Comparison of ENCODE assay signal across 27 cellular contexts in the genomic region with DNA sequence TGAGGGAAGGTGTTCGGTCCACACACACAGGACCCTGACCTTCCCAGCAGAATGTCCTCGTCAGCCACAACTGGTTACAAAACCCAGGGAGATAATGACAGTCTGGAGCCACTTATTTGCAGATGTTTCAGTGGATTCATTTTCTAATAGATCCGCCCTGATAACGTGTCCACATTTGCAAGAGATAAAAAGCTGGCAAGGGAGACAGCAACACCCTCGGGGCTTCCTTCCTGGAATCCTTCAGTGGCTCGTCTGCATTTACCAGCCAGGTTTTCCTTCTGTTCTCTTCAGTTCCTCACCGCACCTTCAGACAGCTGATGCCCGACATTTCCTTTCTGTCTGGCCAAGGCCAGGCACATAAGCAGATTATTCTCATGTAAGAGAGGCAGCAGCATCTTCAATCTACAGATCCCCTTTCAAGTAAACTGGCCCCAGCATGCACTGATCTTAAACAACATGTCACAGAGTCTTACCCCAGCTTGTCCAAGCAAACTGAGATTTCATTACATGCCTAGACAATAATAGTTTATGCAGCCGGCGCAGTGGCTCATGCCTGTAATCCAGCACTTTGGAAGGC. TPM values are rescaled to one million over a fixed set of nuclear protein-coding genes. Genes with fewer than 3 reads are reported as not detected.
DNase-seq lines count a peak whose midpoint lies in the region; ATAC-seq and TF ChIP-seq lines count a peak whose summit lies in the region.
"Had no signal": no experiment of that assay in that cellular context is flagged by ENCODE, and none has a peak within 500 bp of the region (broad histone marks: within the 10 kb centered on the region; RNA-seq: fewer than 3 reads in every experiment).

No MANE protein-coding gene starts in this region.

- DNase-seq in RPMI7951 (ENCODE audit: low read depth) (peak; percentile 14), WERI-Rb-1 (peak; percentile 46), esophagus squamous epithelium (lab: John Stamatoyannopoulos, UW) (no peak), NCI-H1694 treated with DMSO at 0.1 percent for 48 hours (lab: John Stamatoyannopoulos, UW) (no peak)
- no peak for DNase-seq in activated CD4-positive, alpha-beta T cell treated with anti-CD3 and anti-CD28 coated beads, Interleukin-2, amount 50 U/mL, for 1 hour
- DNase-seq: activated CD4-positive, alpha-beta memory T cell treated with anti-CD3 and anti-CD28 coated beads for 36 hours; activated effector memory CD4-positive, alpha-beta T cell treated with Interleukin-2 at 50 U/mL for 16 hours; activated naive CD8-positive, alpha-beta T cell treated with anti-CD3 and anti-CD28 coated beads, Interleukin-2, amount 50 U/mL, for 24 hours; COR-L47; DND-41; H7; NCI-H1930; NCI-H345; NCI-H748 treated with DMSO at 0.1 percent for 48 hours; right cardiac atrium; stimulated activated naive CD4-positive, alpha-beta T cell treated with Interleukin-2 at 50 U/mL for 16 hours; T-helper 9 cell had no signal

- H3K36me3 ChIP-seq in WERI-Rb-1 = no peaks in the 10 kb centered on the region
- no peaks in the 10 kb centered on the region for H3K36me3 ChIP-seq in esophagus squamous epithelium
- H3K36me3 ChIP-seq in parathyroid adenoma (ENCODE audit: control insufficient read depth, insufficient read depth, low read length) = no peaks in the 10 kb centered on the region
- H3K36me3 ChIP-seq: BLaER1, thoracic aorta had no signal

- peaks cover 46 to 60% (median 49%) of the 10 kb centered on the region in 3 donors for H3K4me1 ChIP-seq in esophagus squamous epithelium
- peaks cover 44% of the 10 kb centered on the region for H3K4me1 ChIP-seq in parathyroid adenoma
- H3K4me1 ChIP-seq: BLaER1 had no signal

- H3K9ac ChIP-seq in parathyroid adenoma = no peak overlapping the region
- H3K9ac ChIP-seq: BLaER1 had no signal

- H3K27ac ChIP-seq in WERI-Rb-1 (no peak overlapping the region), esophagus squamous epithelium (peak overlapping the region; percentile 62 to 91 (median 82)), parathyroid adenoma (peak overlapping the region; percentile 86)
- H3K27ac ChIP-seq: BLaER1, coronary artery, thoracic aorta had no signal

- TF ChIP-seq CTCF in WERI-Rb-1 (IDR thresholded peaks at IDR 0.05; ENCODE audit: low read depth, low read length) (no peak), esophagus squamous epithelium (IDR thresholded peaks at IDR 0.05) (no peak), parathyroid adenoma (IDR thresholded peaks at IDR 0.05) (no peak)

- H2AFZ ChIP-seq in parathyroid adenoma = peak overlapping the region; percentile 65

- no peaks in the 10 kb centered on the region for H3K79me2 ChIP-seq in parathyroid adenoma

- no peaks in the 10 kb centered on the region for H3K9me3 ChIP-seq in WERI-Rb-1 (ENCODE audit: severe bottlenecking)
- no peaks in the 10 kb centered on the region for H3K9me3 ChIP-seq in esophagus squamous epithelium
- no peaks in the 10 kb centered on the region for H3K9me3 ChIP-seq in parathyroid adenoma (ENCODE audit: control insufficient read depth, low read length)
- H3K9me3 ChIP-seq: BLaER1, thoracic aorta had no signal

- H3K4me3 ChIP-seq in WERI-Rb-1 (ENCODE audit: low read depth, low read length) (no peak overlapping the region), esophagus squamous epithelium (no peak overlapping the region), parathyroid adenoma (ENCODE audit: low read depth, low read length) (no peak overlapping the region)
- H3K4me3 ChIP-seq: BLaER1, coronary artery, GM12878, lung, thoracic aorta had no signal

- ATAC-seq in HG02970 (IDR thresholded peaks at IDR 0.05; ENCODE audit: low FRiP score, unreplicated experiment) (no peak), HG02840 (IDR thresholded peaks at IDR 0.05; ENCODE audit: low FRiP score, unreplicated experiment) (no peak)
- ATAC-seq: activated naive CD8-positive, alpha-beta T cell treated with anti-CD3 and anti-CD28 coated beads, Interleukin-2, amount 50 U/mL, for 24 hours; GM12878; right cardiac atrium; Right ventricle myocardium inferior had no signal

- no peaks in the 10 kb centered on the region for H3K27me3 ChIP-seq in WERI-Rb-1 (ENCODE audit: insufficient read depth, low read depth, severe bottlenecking)
- no peaks in the 10 kb centered on the region for H3K27me3 ChIP-seq in esophagus squamous epithelium
- no peaks in the 10 kb centered on the region for H3K27me3 ChIP-seq in parathyroid adenoma (ENCODE audit: control insufficient read depth, insufficient read depth, low read length)
- H3K27me3 ChIP-seq: BLaER1 had no signal

- H3K4me2 ChIP-seq in parathyroid adenoma (ENCODE audit: low read length) = peak overlapping the region; percentile 43
- H3K4me2 ChIP-seq: BLaER1 had no signal

- WGBS in esophagus squamous epithelium, 2 donors = 22 to 44% methylated on average over 9 to 10 of the region's 10 CpGs

- no peak for TF ChIP-seq POLR2A in esophagus squamous epithelium (IDR thresholded peaks at IDR 0.05)

- intact Hi-C loops in esophagus squamous epithelium (cut with DNase I) = no loop called here

RNA-seq across cellular contexts. Expression of a gene that starts 56.2 kb away (rescaled TPM):
- total RNA-seq in RPMI7951 (2014; rRNA removed; shearing (Covaris generic)) = 0.39 TPM in 1 of 2 replicates, not detected in the other
- total RNA-seq in esophagus squamous epithelium = under 1 TPM in 1 of 4 donors, not detected in 3; 0.09 TPM
- total RNA-seq: activated CD4-positive, alpha-beta memory T cell treated with anti-CD3 and anti-CD28 coated beads for 36 hours; osteoblast; right cardiac atrium; Right ventricle myocardium inferior; thoracic aorta had no signal

Comparison
In these comparisons a context has a peak if more than half of its experiments do, and no peak if none do; other contexts are left out.
1. DNase-seq: peak in RPMI7951 (single experiment) and WERI-Rb-1 (single experiment); none in esophagus squamous epithelium (single experiment), activated CD4-positive, alpha-beta T cell treated with anti-CD3 and anti-CD28 coated beads, Interleukin-2, amount 50 U/mL, for 1 hour (single experiment) and NCI-H1694 treated with DMSO at 0.1 percent for 48 hours (single experiment).